8 cellular contexts compared by ENCODE assay signal in genomic region chr4:42654606-42655005, GRCh38. TPM values are rescaled to one million over a fixed set of nuclear protein-coding genes. Genes with fewer than 3 reads are reported as not detected.
A peak's percentile ranks its signal among the peaks of the same experiment; 100 is the strongest.
DNase-seq lines count a peak whose midpoint lies in the region; ATAC-seq and TF ChIP-seq lines count a peak whose summit lies in the region.

No MANE protein-coding gene starts in this region.

- H3K36me3 ChIP-seq in neural cell (ENCODE audit: insufficient read depth, low read length) (no peaks in the 10 kb centered on the region), suprapubic skin (no peaks in the 10 kb centered on the region)

- no peaks in the 10 kb centered on the region for H3F3A ChIP-seq in neural cell (ENCODE audit: insufficient read depth, low read length, poor library complexity, severe bottlenecking)

- TF ChIP-seq EP300 in neural cell (conservative IDR thresholded peaks at IDR 0.05; ENCODE audit: poor library complexity, severe bottlenecking) = no peak
- TF ChIP-seq EP300 in suprapubic skin (IDR thresholded peaks at IDR 0.05) = no peak

- no peaks in the 10 kb centered on the region for H3K9me2 ChIP-seq in neural cell (ENCODE audit: insufficient read depth, low read length)

- peak; percentile 27 for ATAC-seq in GM21447 (IDR thresholded peaks at IDR 0.05; ENCODE audit: unreplicated experiment)

- 70% methylated on average over 1 of the region's 1 CpG for WGBS in suprapubic skin

- H3K27ac ChIP-seq in caudate nucleus (ENCODE audit: low read depth, low read length) (peak overlapping the region; percentile 85), neural cell (ENCODE audit: low read length) (no peak overlapping the region), suprapubic skin (no peak overlapping the region)

- H3K4me3 ChIP-seq in neural cell (ENCODE audit: low read length) (peak overlapping the region; percentile 77), suprapubic skin (no peak overlapping the region)

- TF ChIP-seq POLR2A in suprapubic skin (IDR thresholded peaks at IDR 0.05) = no peak

- no peaks in the 10 kb centered on the region for H4K20me1 ChIP-seq in neural cell (ENCODE audit: insufficient read depth)

- H3K9me3 ChIP-seq in neural cell (ENCODE audit: low read length) (no peaks in the 10 kb centered on the region), suprapubic skin (no peaks in the 10 kb centered on the region)

- H3K27me3 ChIP-seq in neural cell (ENCODE audit: insufficient read depth, low read depth, low read length) (no peaks in the 10 kb centered on the region), suprapubic skin (no peaks in the 10 kb centered on the region)

- H3K9ac ChIP-seq in neural cell (ENCODE audit: low read length) = no peak overlapping the region

- DNase-seq in EL = peak; percentile 40
- DNase-seq in MV-4-11 (lab: John Stamatoyannopoulos, UW) = peak; percentile 81
- peak in 2 of 61 donors; percentile 34 to 36 for DNase-seq in caudate nucleus (lab: John Stamatoyannopoulos, UW)
- no peak for DNase-seq in NCI-H2107 (lab: John Stamatoyannopoulos, UW)
- no peak for DNase-seq in suprapubic skin (ENCODE audit: low spot score in 2 of 2)
- DNase-seq in NCI-H2029 treated with DMSO at 0.1 percent for 48 hours (lab: John Stamatoyannopoulos, UW) = no peak

- TF ChIP-seq RAD21 in neural cell (conservative IDR thresholded peaks at IDR 0.05) = no peak

- H2AFZ ChIP-seq in neural cell (ENCODE audit: low read depth, low read length) = no peak overlapping the region

- H3K4me1 ChIP-seq in suprapubic skin = peaks cover 43% of the 10 kb centered on the region

- TF ChIP-seq CTCF in neural cell (IDR thresholded peaks at IDR 0.05; ENCODE audit: poor library complexity, severe bottlenecking) (no peak), suprapubic skin (IDR thresholded peaks at IDR 0.05) (no peak)

- peaks cover 4% of the 10 kb centered on the region for H3K79me2 ChIP-seq in neural cell (replicated peaks; ENCODE audit: insufficient read depth, low read length)

- H3K4me2 ChIP-seq in neural cell (ENCODE audit: low read length) = no peak overlapping the region

TF ChIP-seq in neural cell, 6 proteins besides CTCF, POLR2A, EP300 and RAD21:
- TF ChIP-seq MXI1 (conservative IDR thresholded peaks at IDR 0.05; ENCODE audit: poor library complexity, severe bottlenecking) = no peak

RNA-seq across cellular contexts. Expression of gene ATP8A1, which starts 2.3 kb away (rescaled TPM):
- 41.8 and 45.8 TPM in 2 replicates for polyA plus RNA-seq in neural cell
- 80.8 and 87.9 TPM in 2 replicates for polyA minus RNA-seq in neural cell
- total RNA-seq in suprapubic skin = 10 to 100 TPM in 1 of 4 donors, 1 to 10 TPM in 3; 5.9 to 16.5 (median 7.3) TPM

Comparison
In these comparisons a context has a peak if more than half of its experiments do, and no peak if none do; other contexts are left out.
1. DNase-seq: peak in EL (single experiment) and MV-4-11 (single experiment); none in NCI-H2107 (single experiment), suprapubic skin (0 of 2) and NCI-H2029 treated with DMSO at 0.1 percent for 48 hours (single experiment).